ENCODE assay signal across 8 cellular contexts in the genomic region with DNA sequence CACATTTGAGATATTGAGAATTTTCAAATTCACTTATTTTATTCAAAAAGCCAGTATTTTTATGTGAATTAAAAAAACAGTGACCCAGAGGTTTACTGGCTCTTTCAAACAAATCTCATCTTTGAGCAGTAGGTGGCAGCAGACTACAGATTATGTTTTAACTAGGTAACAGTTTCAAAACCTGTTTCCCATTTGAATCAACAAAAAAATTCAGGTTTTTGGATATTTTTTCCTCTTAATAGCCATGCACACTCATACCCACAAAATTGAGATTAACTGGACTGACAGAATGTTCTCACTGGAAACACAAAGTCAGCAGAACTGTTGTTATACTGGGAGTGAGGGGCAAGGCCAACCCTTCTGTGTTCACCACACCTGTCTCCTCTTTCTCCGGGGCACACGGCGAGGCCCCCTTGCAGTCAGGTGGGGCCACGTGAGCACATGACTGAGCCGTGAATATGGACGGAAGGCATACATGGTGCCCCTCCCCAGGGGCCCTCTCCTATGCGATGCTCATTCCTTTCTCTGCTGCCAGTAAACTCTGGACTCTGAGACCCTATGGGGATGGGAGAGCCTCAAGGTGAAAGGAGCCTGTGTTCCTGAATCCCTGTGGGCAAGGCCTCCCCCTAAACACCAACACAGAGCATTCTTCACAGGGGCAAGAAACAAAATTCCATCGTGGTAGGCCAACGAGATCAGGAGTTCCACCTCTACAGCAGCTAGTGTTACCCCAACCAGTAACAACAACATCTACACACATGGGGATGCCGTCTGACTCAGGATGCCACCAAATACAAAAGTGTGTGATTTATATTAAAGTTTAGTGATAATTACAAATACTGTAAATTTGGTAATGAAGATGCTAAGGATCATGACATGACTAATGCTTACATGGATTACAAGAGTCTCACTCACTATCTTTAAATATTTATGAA.
A peak's percentile ranks its signal among the peaks of the same experiment; 100 is the strongest.
DNase-seq lines count a peak whose midpoint lies in the region; TF ChIP-seq lines count a peak whose summit lies in the region.

No MANE protein-coding gene starts in this region.

- WGBS in mesenchymal stem cell, result 60% methylated on average over 7 of the region's 10 CpGs

- peaks cover 3% of the 10 kb centered on the region for H3K4me1 ChIP-seq in mesenchymal stem cell (ENCODE audit: control insufficient read depth, insufficient read depth, low read depth, low read length)

- H3K4me3 ChIP-seq in AG09309 (ENCODE audit: control insufficient read depth, low read depth, low read length) (no peak overlapping the region), NB4 (ENCODE audit: low read depth, low read length) (no peak overlapping the region), SU-DHL-6 (ENCODE audit: insufficient read depth, low read length, poor library complexity, severe bottlenecking) (no peak overlapping the region), mesenchymal stem cell (ENCODE audit: insufficient read depth in 1 of 2, low read depth in 1 of 2, low read length in 2 of 2) (no peak overlapping the region)

- H3K9ac ChIP-seq in SU-DHL-6 (ENCODE audit: low read length) (no peak overlapping the region), mesenchymal stem cell (ENCODE audit: low read length) (peak overlapping the region; percentile 37)

- no peaks in the 10 kb centered on the region for H3F3A ChIP-seq in SU-DHL-6 (ENCODE audit: insufficient read depth)

- TF ChIP-seq CTCF in AG09309 (IDR thresholded peaks at IDR 0.05; ENCODE audit: control insufficient read depth, insufficient read depth, low read depth, low read length, missing control alignments) (peak; percentile 57), GM10248 (IDR thresholded peaks at IDR 0.05; ENCODE audit: control extremely low read depth, extremely low read depth, low read depth, missing control alignments) (peak; percentile 54), NB4 (IDR thresholded peaks at IDR 0.05; ENCODE audit: low read depth, low read length) (peak; percentile 42), SU-DHL-6 (IDR thresholded peaks at IDR 0.05; ENCODE audit: insufficient read depth, low read length, poor library complexity, severe bottlenecking) (peak; percentile 50)

- CTCF ChIA-PET in GM10248 (lab: Yijun Ruan, JAX), result interaction anchor here (0.7 to 8.6 kb wide), 34 partner anchors 8 to 937 kb away, joined by 3 to 73 read pairs (median 4); a partner anchor contains a TSS

- H4K20me1 ChIP-seq in SU-DHL-6 (ENCODE audit: low read depth, low read length), result no peaks in the 10 kb centered on the region

- no peak overlapping the region for H2AK5ac ChIP-seq in mesenchymal stem cell (ENCODE audit: low read length, severe bottlenecking)

- H2BK120ac ChIP-seq in mesenchymal stem cell (ENCODE audit: low read depth, low read length), result no peak overlapping the region

- H3K9me3 ChIP-seq in SU-DHL-6 (ENCODE audit: insufficient read depth, low read length) (no peaks in the 10 kb centered on the region), mesenchymal stem cell (ENCODE audit: control insufficient read depth, low read length) (no peaks in the 10 kb centered on the region)

- H2AFZ ChIP-seq in SU-DHL-6 (ENCODE audit: low read depth, low read length, severe bottlenecking), result no peak overlapping the region
- H2AFZ ChIP-seq in mesenchymal stem cell (ENCODE audit: low read depth, low read length), result no peak overlapping the region

- H2BK12ac ChIP-seq in mesenchymal stem cell (ENCODE audit: low read length in 2 of 2), result no peak overlapping the region

- H3K27ac ChIP-seq in SU-DHL-6 (ENCODE audit: low read depth, low read length) (no peak overlapping the region), mesenchymal stem cell (ENCODE audit: low read length, poor library complexity, severe bottlenecking) (no peak overlapping the region)

- H4K91ac ChIP-seq in mesenchymal stem cell (ENCODE audit: low read length), result no peak overlapping the region

- DNase-seq in AG09309 (ENCODE audit: low read depth), result peak; percentile 41
- peak; percentile 74 for DNase-seq in GM10248 (ENCODE audit: extremely low spot score)
- peak; percentile 69 for DNase-seq in NB4 (ENCODE audit: low read depth)
- DNase-seq in effector CD4-positive, alpha-beta T cell, result peak; percentile 62
- peak; percentile 68 for DNase-seq in mesenchymal stem cell
- DNase-seq in islet precursor cell, result no peak
- DNase-seq in occipital lobe (lab: John Stamatoyannopoulos, UW), result no peak

- H3K4me2 ChIP-seq in SU-DHL-6 (ENCODE audit: low read depth, low read length, poor library complexity, severe bottlenecking), result no peak overlapping the region
- H3K4me2 ChIP-seq in mesenchymal stem cell (ENCODE audit: low read length, poor library complexity, severe bottlenecking), result no peak overlapping the region

- H2BK5ac ChIP-seq in mesenchymal stem cell (ENCODE audit: low read depth, low read length, poor library complexity, severe bottlenecking), result no peak overlapping the region

- H3K9me2 ChIP-seq in SU-DHL-6 (replicated peaks; ENCODE audit: insufficient read depth, low read length), result no peaks in the 10 kb centered on the region

- no peaks in the 10 kb centered on the region; the same call in 1 of the 2 replicates for H3K36me3 ChIP-seq in SU-DHL-6 (ENCODE audit: low read length)
- H3K36me3 ChIP-seq in mesenchymal stem cell (ENCODE audit: control insufficient read depth in 1 of 2, insufficient read depth in 2 of 2, low read depth in 1 of 2, low read length in 2 of 2), result peaks cover 30 to 93% of the 10 kb centered on the region in 2 experiments

- no peak for TF ChIP-seq POLR2A in NB4 (IDR thresholded peaks at IDR 0.05; ENCODE audit: extremely low read depth, insufficient read length)

- H3K27me3 ChIP-seq in SU-DHL-6 (ENCODE audit: low read length) (no peaks in the 10 kb centered on the region), mesenchymal stem cell (ENCODE audit: control insufficient read depth in 1 of 2, insufficient read depth in 1 of 2, low read length in 2 of 2) (no peaks in the 10 kb centered on the region)

- no peak overlapping the region for H3K4ac ChIP-seq in mesenchymal stem cell (ENCODE audit: low read depth in 1 of 2, low read length in 2 of 2)

- no peak overlapping the region for H3K23ac ChIP-seq in mesenchymal stem cell (ENCODE audit: low read length in 2 of 2)

- peaks cover 24% of the 10 kb centered on the region for H3K79me1 ChIP-seq in mesenchymal stem cell (replicated peaks; ENCODE audit: low read length, poor library complexity, severe bottlenecking)

- H2BK15ac ChIP-seq in mesenchymal stem cell (ENCODE audit: low read depth, poor library complexity, severe bottlenecking), result no peak overlapping the region

- POLR2A ChIA-PET in GM10248 (lab: Yijun Ruan, JAX), result no interaction called here

- no peaks in the 10 kb centered on the region for H3K79me2 ChIP-seq in SU-DHL-6 (ENCODE audit: insufficient read depth, low read length)

- no peak overlapping the region for H3K14ac ChIP-seq in mesenchymal stem cell (ENCODE audit: low read length in 2 of 2)

- no peak overlapping the region for H3K18ac ChIP-seq in mesenchymal stem cell (ENCODE audit: low read depth in 1 of 2, low read length in 2 of 2)

- H4K8ac ChIP-seq in mesenchymal stem cell (ENCODE audit: low read length), result no peak overlapping the region

Comparison
In these comparisons a context has a peak if more than half of its experiments do, and no peak if none do; other contexts are left out.
1. DNase-seq: peak in AG09309 (single experiment), GM10248 (single experiment), NB4 (single experiment), effector CD4-positive, alpha-beta T cell (single experiment) and mesenchymal stem cell (single experiment); none in islet precursor cell (single experiment) and occipital lobe (single experiment).
2. Peak in every context shown above with its lines, with median percentiles within 50 percentile points of each other: CTCF ChIP-seq.